ENCODE assay signal across 23 cellular contexts in genomic region chr6:45483501-45483900, GRCh38.
DNase-seq lines count a peak whose midpoint lies in the region; ATAC-seq and TF ChIP-seq lines count a peak whose summit lies in the region.
"Had no signal": no experiment of that assay in that cellular context is flagged by ENCODE, and none has a peak within 500 bp of the region (broad histone marks: within the 10 kb centered on the region; RNA-seq: fewer than 3 reads in every experiment).

No MANE protein-coding gene starts in this region.

- ATAC-seq in T-helper 17 cell (no peak), HG02870 (IDR thresholded peaks at IDR 0.05; ENCODE audit: unreplicated experiment) (no peak), lower lobe of right lung (no peak)
- ATAC-seq: HCT116, upper lobe of right lung had no signal

- H3K27me3 ChIP-seq in skeletal muscle tissue (ENCODE audit: control insufficient read depth in 3 of 3, insufficient read depth in 3 of 3, low read length in 3 of 3), result no peaks in the 10 kb centered on the region
- H3K27me3 ChIP-seq in lower lobe of right lung (ENCODE audit: low read depth), result no peaks in the 10 kb centered on the region
- H3K27me3 ChIP-seq: BLaER1, left lung, upper lobe of right lung had no signal

- intact Hi-C loops in lower lobe of right lung (cut with DNase I), result no loop called here

- H3K36me3 ChIP-seq in skeletal muscle tissue (ENCODE audit: control insufficient read depth in 3 of 3, insufficient read depth in 3 of 3, low read length in 3 of 3), result no peaks in the 10 kb centered on the region
- H3K36me3 ChIP-seq in lower lobe of right lung, result no peaks in the 10 kb centered on the region
- H3K36me3 ChIP-seq: BLaER1, left lung, upper lobe of right lung had no signal

- H3K9ac ChIP-seq in skeletal muscle tissue (ENCODE audit: low read depth in 1 of 3, low read length in 3 of 3), result no peak overlapping the region
- H3K9ac ChIP-seq: BLaER1 had no signal

- H3K9me3 ChIP-seq in T-helper 17 cell (ENCODE audit: control insufficient read depth, low read length, poor library complexity, severe bottlenecking) (no peaks in the 10 kb centered on the region), skeletal muscle tissue (ENCODE audit: control insufficient read depth in 3 of 3, low read length in 3 of 3) (no peaks in the 10 kb centered on the region), lower lobe of right lung (no peaks in the 10 kb centered on the region)
- H3K9me3 ChIP-seq: BLaER1, left lung, upper lobe of right lung had no signal

- H3K4me1 ChIP-seq in skeletal muscle tissue (ENCODE audit: control insufficient read depth in 3 of 3, insufficient read depth in 3 of 3, low read length in 3 of 3), result peaks cover 9 to 15% (median 12%) of the 10 kb centered on the region in 3 donors
- H3K4me1 ChIP-seq in lower lobe of right lung, result peaks cover 24% of the 10 kb centered on the region

- H3K27me3 Mint-ChIP-seq in T-helper 17 cell, result no peaks in the 10 kb centered on the region
- no peaks in the 10 kb centered on the region for H3K27me3 Mint-ChIP-seq in T-helper 2 cell treated with Interferon-gamma antibody and Interleukin-4, amounts not matched to agents 5 μg/mL and 100 μg/mL, for 36 hours (ENCODE audit: low read depth)

- H3K4me3 Mint-ChIP-seq in T-helper 17 cell, result no peak overlapping the region
- no peak overlapping the region for H3K4me3 Mint-ChIP-seq in T-helper 2 cell treated with Interferon-gamma antibody and Interleukin-4, amounts not matched to agents 5 μg/mL and 100 μg/mL, for 36 hours

- H3K4me3 ChIP-seq in fibroblast of mammary gland (ENCODE audit: control insufficient read depth, low read depth, low read length) (no peak overlapping the region), skeletal muscle tissue (ENCODE audit: low read length in 3 of 3) (no peak overlapping the region), lower lobe of right lung (no peak overlapping the region)
- H3K4me3 ChIP-seq: BLaER1, left lung, upper lobe of right lung had no signal

- no peaks in the 10 kb centered on the region for H3K9me3 Mint-ChIP-seq in T-helper 2 cell treated with Interferon-gamma antibody and Interleukin-4, amounts not matched to agents 5 μg/mL and 100 μg/mL, for 36 hours

- H3K4me1 Mint-ChIP-seq in T-helper 17 cell, result peaks cover 45% of the 10 kb centered on the region
- peaks cover 62% of the 10 kb centered on the region for H3K4me1 Mint-ChIP-seq in T-helper 2 cell treated with Interferon-gamma antibody and Interleukin-4, amounts not matched to agents 5 μg/mL and 100 μg/mL, for 36 hours (ENCODE audit: low read depth)

- DNase-seq in GM03348 (ENCODE audit: low spot score), result peak; percentile 15
- DNase-seq in T-helper 17 cell, result no peak
- peak; percentile 84 for DNase-seq in fibroblast of mammary gland (ENCODE audit: low read depth)
- no peak for DNase-seq in T-helper 2 cell treated with Interferon-gamma antibody and Interleukin-4, amounts not matched to agents 5 μg/mL and 100 μg/mL, for 36 hours (ENCODE audit: low spot score)
- DNase-seq in activated effector memory CD4-positive, alpha-beta T cell treated with anti-CD3 and anti-CD28 coated beads, Interleukin-2, amount 50 U/mL, for 16 hours, result no peak
- DNase-seq in lower lobe of right lung, result no peak
- DNase-seq: activated CD8-positive, alpha-beta memory T cell treated with anti-CD3 and anti-CD28 coated beads, Interleukin-2, amount 50 U/mL, for 4 hours; activated gamma-delta T cell treated with Interleukin-2 at 50 U/mL for 16 hours; anterior cingulate cortex; effector CD4-positive, alpha-beta T cell; glutamatergic neuron; left lung; NCI-H2171 treated with DMSO at 0.1 percent for 48 hours; NCI-H526 treated with DMSO at 0.1 percent for 48 hours; retina; SHP77; stimulated activated CD4-positive, alpha-beta T cell treated with anti-CD3 and anti-CD28 coated beads, Interleukin-15, amount 100 ng/mL, for 24 hours; upper lobe of right lung had no signal

- peak overlapping the region; percentile 41 for H3K27ac ChIP-seq in skeletal muscle tissue (ENCODE audit: low read depth, low read length)
- no peak overlapping the region for H3K27ac ChIP-seq in lower lobe of right lung
- H3K27ac ChIP-seq: BLaER1, upper lobe of right lung, VCaP had no signal

- peaks cover 2% of the 10 kb centered on the region for H3K36me3 Mint-ChIP-seq in T-helper 17 cell (ENCODE audit: low read depth)
- H3K36me3 Mint-ChIP-seq in T-helper 2 cell treated with Interferon-gamma antibody and Interleukin-4, amounts not matched to agents 5 μg/mL and 100 μg/mL, for 36 hours (ENCODE audit: low read depth), result peaks cover 32% of the 10 kb centered on the region

- TF ChIP-seq CTCF in fibroblast of mammary gland (conservative IDR thresholded peaks at IDR 0.05; ENCODE audit: control insufficient read depth, insufficient read depth, low read depth, low read length) (no peak), lower lobe of right lung (IDR thresholded peaks at IDR 0.05) (no peak)

- H3K27ac Mint-ChIP-seq in T-helper 17 cell, result peak overlapping the region; percentile 53
- H3K27ac Mint-ChIP-seq in T-helper 2 cell treated with Interferon-gamma antibody and Interleukin-4, amounts not matched to agents 5 μg/mL and 100 μg/mL, for 36 hours, result no peak overlapping the region

Comparison
In these comparisons a context has a peak if more than half of its experiments do, and no peak if none do; other contexts are left out.
1. DNase-seq: peak in GM03348 (single experiment) and fibroblast of mammary gland (single experiment); none in T-helper 17 cell (0 of 3), T-helper 2 cell treated with Interferon-gamma antibody and Interleukin-4, amounts not matched to agents 5 μg/mL and 100 μg/mL, for 36 hours (single experiment), activated effector memory CD4-positive, alpha-beta T cell treated with anti-CD3 and anti-CD28 coated beads, Interleukin-2, amount 50 U/mL, for 16 hours (single experiment) and lower lobe of right lung (single experiment).